Comparison of ENCODE assay signal across 22 cellular contexts in the genomic region with DNA sequence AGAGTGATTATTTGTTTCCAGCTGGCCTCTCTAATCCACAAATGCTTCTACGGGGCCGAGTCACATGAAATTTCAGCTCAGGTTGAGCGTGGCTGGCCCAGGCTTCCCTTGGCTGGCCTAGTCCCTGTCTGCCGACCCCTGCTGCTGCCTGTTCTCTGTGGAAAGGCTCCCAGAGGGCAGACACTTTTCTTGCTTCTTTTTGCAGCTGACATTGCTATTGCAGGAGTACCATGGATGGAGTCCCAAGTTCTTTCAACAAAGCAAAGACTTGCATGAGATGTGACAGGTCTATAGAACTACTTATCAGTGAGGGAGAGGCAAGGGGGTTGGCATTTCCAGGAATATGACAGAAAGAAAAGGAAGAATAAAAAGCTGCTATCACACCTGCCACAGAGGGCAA.
DNase-seq lines count a peak whose midpoint lies in the region; ATAC-seq and FAIRE-seq lines count a peak whose summit lies in the region.
"Had no signal": no experiment of that assay in that cellular context is flagged by ENCODE, and none has a peak within 500 bp of the region (broad histone marks: within the 10 kb centered on the region; RNA-seq: fewer than 3 reads in every experiment).

No MANE protein-coding gene starts in this region.

- no peak for FAIRE-seq in HTR-8/SVneo (lab: Jason Lieb, UNC)
- FAIRE-seq: GM12892, islet of Langerhans, TTC549 had no signal

- no peaks in the 10 kb centered on the region for H3K9me3 ChIP-seq in right cardiac atrium (ENCODE audit: control insufficient read depth, low read length)
- H3K9me3 ChIP-seq: ovary had no signal

- H3K27me3 ChIP-seq in right cardiac atrium (ENCODE audit: control insufficient read depth, insufficient read depth): no peaks in the 10 kb centered on the region
- H3K27me3 ChIP-seq: ovary, sigmoid colon had no signal

- no peaks in the 10 kb centered on the region for H3K4me1 ChIP-seq in right cardiac atrium (ENCODE audit: control insufficient read depth, insufficient read depth, low read length)
- H3K4me1 ChIP-seq: sigmoid colon had no signal

- peak; percentile 33 for DNase-seq in D341Med (ENCODE audit: low spot score)
- DNase-seq in ELF-1 (ENCODE audit: low read depth, low spot score): peak; percentile 21
- peak; percentile 82 for DNase-seq in OCI-M1 (lab: John Stamatoyannopoulos, UW)
- peak in 2 of 3 donors; percentile 28 to 57 for DNase-seq in right cardiac atrium
- DNase-seq in NOMO-1 (lab: John Stamatoyannopoulos, UW; ENCODE audit: unreplicated experiment in 2 of 2): no peak
- no peak for DNase-seq in HTR-8/SVneo (ENCODE audit: insufficient read length, low spot score)
- DNase-seq in activated CD4-positive, alpha-beta T cell treated with anti-CD3 and anti-CD28 coated beads, Interleukin-2, amount 50 U/mL, for 1 hour: no peak
- DNase-seq: activated CD4-positive, alpha-beta T cell treated with anti-CD3 and anti-CD28 coated beads, Interleukin-2, amount 10 ng/mL, durations not matched to agents 24 days and 14 days; activated naive CD8-positive, alpha-beta T cell treated with anti-CD3 and anti-CD28 coated beads, Interleukin-2, amount 50 U/mL, for 24 hours; CD4-positive, alpha-beta T cell; GOT3; head of caudate nucleus; Kasumi-1; NCI-H1105 treated with DMSO at 0.1 percent for 48 hours; ovary; sigmoid colon had no signal

- peak; percentile 21 to 81 for ATAC-seq in right cardiac atrium
- no peak for ATAC-seq in GM19463 (IDR thresholded peaks at IDR 0.05; ENCODE audit: unreplicated experiment)
- ATAC-seq: activated naive CD8-positive, alpha-beta T cell treated with anti-CD3 and anti-CD28 coated beads, Interleukin-2, amount 50 U/mL, for 24 hours had no signal

- intact Hi-C loops in right cardiac atrium (cut with DNase I): no loop called here

- H3K27ac ChIP-seq in right cardiac atrium (ENCODE audit: low read length): no peak overlapping the region
- H3K27ac ChIP-seq: coronary artery, ovary, sigmoid colon had no signal

- H3K4me3 ChIP-seq in right cardiac atrium (ENCODE audit: low read length): no peak overlapping the region
- H3K4me3 ChIP-seq: coronary artery, lung, ovary, sigmoid colon had no signal

- 31% methylated on average over 4 of the region's 4 CpGs for WGBS in right cardiac atrium

Comparison
In these comparisons a context has a peak if more than half of its experiments do, and no peak if none do; other contexts are left out.
1. DNase-seq: peak in D341Med (single experiment), ELF-1 (single experiment), OCI-M1 (single experiment) and right cardiac atrium (2 of 3); none in NOMO-1 (0 of 2), HTR-8/SVneo (single experiment) and activated CD4-positive, alpha-beta T cell treated with anti-CD3 and anti-CD28 coated beads, Interleukin-2, amount 50 U/mL, for 1 hour (single experiment).